12 cellular contexts compared by ENCODE assay signal in genomic region chr11:125724125-125724524, GRCh38. TPM values are rescaled to one million over a fixed set of nuclear protein-coding genes. Genes with fewer than 3 reads are reported as not detected.
DNase-seq lines count a peak whose midpoint lies in the region; ATAC-seq, FAIRE-seq and TF ChIP-seq lines count a peak whose summit lies in the region.
"Had no signal": no experiment of that assay in that cellular context is flagged by ENCODE, and none has a peak within 500 bp of the region (broad histone marks: within the 10 kb centered on the region; RNA-seq: fewer than 3 reads in every experiment).

No MANE protein-coding gene starts in this region.

- no peaks in the 10 kb centered on the region for H3K4me1 ChIP-seq in astrocyte (ENCODE audit: insufficient read depth, low read length)
- H3K4me1 ChIP-seq in mesendoderm (ENCODE audit: control insufficient read depth, low read depth, low read length) = no peaks in the 10 kb centered on the region

- no peak overlapping the region for H3K27ac ChIP-seq in astrocyte (ENCODE audit: low read depth, low read length)
- H3K27ac ChIP-seq in mesendoderm (ENCODE audit: low read depth, low read length) = no peak overlapping the region

- H3K4me3 ChIP-seq in astrocyte (ENCODE audit: insufficient read depth, low read depth, low read length) (no peak overlapping the region), mesendoderm (ENCODE audit: low read length) (no peak overlapping the region)

- DNase-seq in GF-D8 (lab: John Stamatoyannopoulos, UW) = peak; percentile 42
- peak; percentile 19 for DNase-seq in LHCN-M2 (ENCODE audit: low read depth)
- DNase-seq in astrocyte (ENCODE audit: low read depth) = peak; percentile 15
- DNase-seq in mesendoderm = peak; percentile 51
- DNase-seq in stimulated activated CD4-positive, alpha-beta T cell treated with anti-CD3 and anti-CD28 coated beads, Interleukin-2, amount 100 ng/mL, for 24 hours = no peak
- DNase-seq: effector memory CD8-positive, alpha-beta T cell; NK-92 treated with Interleukin-12 subunit alpha and Interleukin-12 subunit beta, amount 100 ng/mL, for 24 hours had no signal

- H3K4me3 Mint-ChIP-seq in astrocyte (ENCODE audit: unreplicated experiment) = no peak overlapping the region
- H3K4me3 Mint-ChIP-seq: effector memory CD8-positive, alpha-beta T cell had no signal

- H3K36me3 Mint-ChIP-seq in astrocyte (ENCODE audit: low read depth, unreplicated experiment) = no peaks in the 10 kb centered on the region

- ATAC-seq in HG02610 (IDR thresholded peaks at IDR 0.05; ENCODE audit: unreplicated experiment) (no peak), HG02571 (IDR thresholded peaks at IDR 0.05; ENCODE audit: unreplicated experiment) (no peak), GM18858 (IDR thresholded peaks at IDR 0.05; ENCODE audit: unreplicated experiment) (no peak)
- ATAC-seq: effector memory CD8-positive, alpha-beta T cell had no signal

- TF ChIP-seq CTCF in astrocyte (IDR thresholded peaks at IDR 0.05; ENCODE audit: insufficient read depth, low read depth, low read length) = no peak

- no peak overlapping the region for H3K18ac ChIP-seq in mesendoderm (ENCODE audit: low read length)

- H3K4me2 ChIP-seq in astrocyte (ENCODE audit: low read length) (no peak overlapping the region), mesendoderm (ENCODE audit: low read length) (no peak overlapping the region)

- H3K36me3 ChIP-seq in astrocyte (ENCODE audit: insufficient read depth, low read length) (no peaks in the 10 kb centered on the region), mesendoderm (ENCODE audit: control insufficient read depth, insufficient read depth, low read length) (no peaks in the 10 kb centered on the region)

- no peaks in the 10 kb centered on the region for H3K9me3 ChIP-seq in astrocyte (ENCODE audit: insufficient read depth, low read depth, low read length)

- H4K20me1 ChIP-seq in astrocyte (ENCODE audit: insufficient read depth, low read length) = no peaks in the 10 kb centered on the region

- no peak for FAIRE-seq in astrocyte (lab: Jason Lieb, UNC)
- FAIRE-seq: GM18507 had no signal

- no peak overlapping the region for H4K8ac ChIP-seq in mesendoderm (ENCODE audit: low read depth, low read length)

- peaks cover 5% of the 10 kb centered on the region for H3K27me3 Mint-ChIP-seq in astrocyte (ENCODE audit: low read depth, unreplicated experiment)

- no peaks in the 10 kb centered on the region for H3K9me3 Mint-ChIP-seq in astrocyte (ENCODE audit: unreplicated experiment)
- H3K9me3 Mint-ChIP-seq: effector memory CD8-positive, alpha-beta T cell had no signal

- no peak overlapping the region for H2BK5ac ChIP-seq in mesendoderm (ENCODE audit: low read length)

- WGBS in mesendoderm (ENCODE audit: extremely low coverage, insufficient coverage, low lambda C conversion rate) = no CpG with 5 or more reads among the region's 1 CpG

- no peak overlapping the region for H4K5ac ChIP-seq in mesendoderm (ENCODE audit: low read length)

- no peak overlapping the region for H3K4ac ChIP-seq in mesendoderm (ENCODE audit: low read depth, low read length)

- H3K27ac Mint-ChIP-seq in astrocyte (ENCODE audit: unreplicated experiment) = no peak overlapping the region
- H3K27ac Mint-ChIP-seq: effector memory CD8-positive, alpha-beta T cell had no signal

- no peak overlapping the region for H2BK15ac ChIP-seq in mesendoderm (replicated peaks; ENCODE audit: low read depth)

- no peak overlapping the region for H3K23ac ChIP-seq in mesendoderm (ENCODE audit: low read length)

- H3K9ac ChIP-seq in astrocyte (ENCODE audit: low read length) (no peak overlapping the region), mesendoderm (ENCODE audit: low read length) (no peak overlapping the region)

- H2AFZ ChIP-seq in astrocyte (ENCODE audit: low read depth, low read length) = no peak overlapping the region

- H2BK120ac ChIP-seq in mesendoderm (ENCODE audit: low read depth, low read length) = no peak overlapping the region

- H3K56ac ChIP-seq in mesendoderm (ENCODE audit: low read length) = no peak overlapping the region

- H2AK5ac ChIP-seq in mesendoderm (ENCODE audit: low read length) = no peak overlapping the region

- no peaks in the 10 kb centered on the region for H3K79me1 ChIP-seq in mesendoderm (ENCODE audit: low read length)

- no peaks in the 10 kb centered on the region for H3K79me2 ChIP-seq in astrocyte (ENCODE audit: insufficient read depth, low read length)
- H3K79me2 ChIP-seq in mesendoderm (ENCODE audit: control insufficient read depth, insufficient read depth, low read length) = no peaks in the 10 kb centered on the region

- H3K27me3 ChIP-seq in astrocyte (ENCODE audit: insufficient read depth, low read length) (no peaks in the 10 kb centered on the region), mesendoderm (ENCODE audit: insufficient read depth, low read length, poor library complexity) (peaks cover 2% of the 10 kb centered on the region)

- H3K4me1 Mint-ChIP-seq in astrocyte (ENCODE audit: low read depth, unreplicated experiment) = no peaks in the 10 kb centered on the region

RNA-seq across cellular contexts. Expression of gene PATE1, which starts 22.0 kb away (rescaled TPM):
- total RNA-seq in LHCN-M2 (2014; rRNA removed) (not detected in 2 replicates), astrocyte (not detected in 2 replicates)
- polyA plus RNA-seq in LHCN-M2 (2012) = not detected
- polyA plus RNA-seq in mesendoderm (2013, experiment 1 of 2) = not detected
- polyA plus RNA-seq in mesendoderm (2013, experiment 2 of 2) = not detected
- total RNA-seq: mononuclear cell had no signal

RNA-seq across cellular contexts. Expression of gene ACRV1, which starts 43.5 kb away (rescaled TPM):
- not detected in 2 replicates for total RNA-seq in LHCN-M2 (2014; rRNA removed)
- polyA plus RNA-seq in LHCN-M2 (2012) = 0.12 TPM
- not detected in 2 replicates for total RNA-seq in astrocyte
- 0.01 TPM for polyA plus RNA-seq in mesendoderm (2013, experiment 1 of 2)
- polyA plus RNA-seq in mesendoderm (2013, experiment 2 of 2) = 0.06 TPM
- total RNA-seq: mononuclear cell had no signal

RNA-seq across cellular contexts. Expression of gene PATE2, which starts 54.5 kb away (rescaled TPM):
- not detected in 2 replicates for total RNA-seq in LHCN-M2 (2014; rRNA removed)
- polyA plus RNA-seq in LHCN-M2 (2012) = 0.05 TPM
- 0.16 TPM in 1 of 2 replicates, not detected in the other for total RNA-seq in astrocyte
- 0.04 TPM for polyA plus RNA-seq in mesendoderm (2013, experiment 1 of 2)
- 0.14 TPM for polyA plus RNA-seq in mesendoderm (2013, experiment 2 of 2)
- total RNA-seq: mononuclear cell had no signal

Comparison
In these comparisons a context has a peak if more than half of its experiments do, and no peak if none do; other contexts are left out.
1. DNase-seq: peak in GF-D8 (single experiment), LHCN-M2 (single experiment), astrocyte (single experiment) and mesendoderm (single experiment); none in stimulated activated CD4-positive, alpha-beta T cell treated with anti-CD3 and anti-CD28 coated beads, Interleukin-2, amount 100 ng/mL, for 24 hours (0 of 2).